ENCODE assay signal across 2 cellular contexts in the genomic region with DNA sequence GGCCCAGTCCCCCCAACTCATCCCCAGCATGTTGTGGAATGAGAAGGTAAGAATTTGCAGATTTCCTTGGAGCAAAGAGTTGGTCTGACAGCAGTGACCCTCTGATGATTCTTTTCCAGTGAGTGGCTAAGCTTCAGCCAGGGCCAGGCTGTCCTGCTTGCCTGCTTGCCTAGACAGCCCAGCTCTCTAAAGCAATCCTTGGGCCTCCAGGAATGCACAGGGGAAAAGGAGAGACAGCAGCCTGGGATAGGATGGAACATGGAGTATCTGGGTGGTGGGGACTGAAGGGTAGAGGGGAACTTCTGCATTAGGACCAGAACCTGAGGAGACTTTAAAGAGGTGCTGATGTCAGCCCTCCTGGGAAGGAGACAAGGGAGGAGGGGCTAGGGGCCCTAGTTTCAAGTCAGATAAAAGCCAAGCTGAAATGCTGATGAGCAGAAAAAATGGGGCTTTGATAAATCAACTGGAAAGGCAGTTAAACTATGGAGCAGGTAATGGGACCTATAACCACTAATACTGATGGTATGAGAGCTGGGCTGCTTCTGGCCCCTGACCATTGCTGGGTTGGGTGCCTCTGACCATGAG.
TF ChIP-seq lines count a peak whose summit lies in the region.

No MANE protein-coding gene starts in this region.

TF ChIP-seq in IMR-90, 13 proteins besides CTCF, POLR2A, EP300 and RAD21:
- TF ChIP-seq NFE2L2 (IDR thresholded peaks at IDR 0.05; ENCODE audit: low read depth, low read length) (no peak), SMC3 (IDR thresholded peaks at IDR 0.05; ENCODE audit: low read depth, low read length) (no peak), RCOR1 (IDR thresholded peaks at IDR 0.05; ENCODE audit: insufficient replicate concordance, low read length) (no peak), FOS (IDR thresholded peaks at IDR 0.05; ENCODE audit: low read depth, low read length) (no peak), CHD1 (IDR thresholded peaks at IDR 0.05; ENCODE audit: low read depth, low read length) (no peak), RFX5 (IDR thresholded peaks at IDR 0.05; ENCODE audit: low read depth, low read length) (no peak), BHLHE40 (IDR thresholded peaks at IDR 0.05; ENCODE audit: low read depth, low read length) (no peak), CEBPB (IDR thresholded peaks at IDR 0.05; ENCODE audit: low read depth, low read length) (no peak), MXI1 (IDR thresholded peaks at IDR 0.05; ENCODE audit: borderline replicate concordance, low read depth, low read length) (no peak), MAZ (IDR thresholded peaks at IDR 0.05; ENCODE audit: borderline replicate concordance, low read depth, low read length) (no peak), MAFK (IDR thresholded peaks at IDR 0.05; ENCODE audit: low read depth, low read length) (no peak)
- TF ChIP-seq, protein P1, sequence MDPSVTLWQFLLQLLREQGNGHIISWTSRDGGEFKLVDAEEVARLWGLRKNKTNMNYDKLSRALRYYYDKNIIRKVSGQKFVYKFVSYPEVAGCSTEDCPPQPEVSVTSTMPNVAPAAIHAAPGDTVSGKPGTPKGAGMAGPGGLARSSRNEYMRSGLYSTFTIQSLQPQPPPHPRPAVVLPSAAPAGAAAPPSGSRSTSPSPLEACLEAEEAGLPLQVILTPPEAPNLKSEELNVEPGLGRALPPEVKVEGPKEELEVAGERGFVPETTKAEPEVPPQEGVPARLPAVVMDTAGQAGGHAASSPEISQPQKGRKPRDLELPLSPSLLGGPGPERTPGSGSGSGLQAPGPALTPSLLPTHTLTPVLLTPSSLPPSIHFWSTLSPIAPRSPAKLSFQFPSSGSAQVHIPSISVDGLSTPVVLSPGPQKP (IDR thresholded peaks at IDR 0.05; ENCODE audit: borderline replicate concordance, low read depth, low read length): no peak
- TF ChIP-seq, protein P2, sequence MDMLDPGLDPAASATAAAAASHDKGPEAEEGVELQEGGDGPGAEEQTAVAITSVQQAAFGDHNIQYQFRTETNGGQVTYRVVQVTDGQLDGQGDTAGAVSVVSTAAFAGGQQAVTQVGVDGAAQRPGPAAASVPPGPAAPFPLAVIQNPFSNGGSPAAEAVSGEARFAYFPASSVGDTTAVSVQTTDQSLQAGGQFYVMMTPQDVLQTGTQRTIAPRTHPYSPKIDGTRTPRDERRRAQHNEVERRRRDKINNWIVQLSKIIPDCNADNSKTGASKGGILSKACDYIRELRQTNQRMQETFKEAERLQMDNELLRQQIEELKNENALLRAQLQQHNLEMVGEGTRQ (IDR thresholded peaks at IDR 0.05; ENCODE audit: low read depth, low read length): no peak
TF ChIP-seq in IMR-90: peak in this region for 0.

TF ChIP-seq in GM12878, 131 proteins besides CTCF, POLR2A, EP300 and RAD21:
- TF ChIP-seq PAX5 (IDR thresholded peaks at IDR 0.05; ENCODE audit: borderline replicate concordance, low read depth, low read length) (no peak), JUND (IDR thresholded peaks at IDR 0.05; ENCODE audit: low read depth, low read length) (no peak), SUZ12 (IDR thresholded peaks at IDR 0.05; ENCODE audit: unreplicated experiment) (no peak), ZNF384 (IDR thresholded peaks at IDR 0.05; ENCODE audit: borderline replicate concordance, low read depth, low read length) (no peak)
- TF ChIP-seq, protein P3, sequence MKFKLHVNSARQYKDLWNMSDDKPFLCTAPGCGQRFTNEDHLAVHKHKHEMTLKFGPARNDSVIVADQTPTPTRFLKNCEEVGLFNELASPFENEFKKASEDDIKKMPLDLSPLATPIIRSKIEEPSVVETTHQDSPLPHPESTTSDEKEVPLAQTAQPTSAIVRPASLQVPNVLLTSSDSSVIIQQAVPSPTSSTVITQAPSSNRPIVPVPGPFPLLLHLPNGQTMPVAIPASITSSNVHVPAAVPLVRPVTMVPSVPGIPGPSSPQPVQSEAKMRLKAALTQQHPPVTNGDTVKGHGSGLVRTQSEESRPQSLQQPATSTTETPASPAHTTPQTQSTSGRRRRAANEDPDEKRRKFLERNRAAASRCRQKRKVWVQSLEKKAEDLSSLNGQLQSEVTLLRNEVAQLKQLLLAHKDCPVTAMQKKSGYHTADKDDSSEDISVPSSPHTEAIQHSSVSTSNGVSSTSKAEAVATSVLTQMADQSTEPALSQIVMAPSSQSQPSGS (IDR thresholded peaks at IDR 0.05; ENCODE audit: low read length): no peak
